In the genomic region with DNA sequence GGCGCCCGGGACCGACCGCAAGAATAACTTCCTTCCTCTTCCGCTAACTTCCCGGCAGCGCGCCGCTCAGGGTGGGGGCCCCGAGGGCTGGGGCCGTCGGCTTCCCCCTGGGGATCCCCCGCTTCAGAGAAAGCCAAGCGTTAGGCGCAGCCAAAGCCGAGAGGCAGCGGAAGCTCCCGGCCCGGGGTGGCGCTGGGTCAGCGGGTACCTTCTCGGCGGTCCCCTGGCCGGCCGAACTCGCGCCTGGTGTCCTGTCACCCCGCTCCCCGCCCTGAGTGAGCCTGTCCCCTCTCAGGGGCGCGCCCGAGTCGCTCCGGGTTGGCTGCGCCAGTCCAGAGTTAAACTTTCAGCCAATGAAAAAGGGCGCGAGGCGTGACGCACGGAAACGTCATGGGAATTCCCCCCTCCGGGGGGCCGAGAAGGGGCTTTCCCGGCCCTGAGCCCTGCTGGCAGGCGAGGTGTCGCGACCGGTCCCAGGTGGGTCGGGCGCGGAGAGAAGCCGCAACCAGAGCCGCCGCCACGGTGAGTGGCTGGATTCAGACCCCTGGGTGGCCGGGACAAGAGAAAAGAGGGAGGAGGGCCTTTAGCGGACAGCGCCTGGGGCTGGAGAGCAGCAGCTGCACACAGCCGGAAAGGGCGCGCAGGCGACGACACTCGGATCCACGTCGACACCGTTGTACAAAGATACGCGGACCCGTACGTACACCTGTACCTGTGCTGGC, we compare ENCODE assay signal across 1 cellular context.
TF ChIP-seq lines count a peak whose summit lies in the region.

No MANE protein-coding gene starts in this region.

TF ChIP-seq in GM12878, 131 proteins besides CTCF, POLR2A, EP300 and RAD21 (continued from another document and continues in another):
- TF ChIP-seq E2F8 (IDR thresholded peaks at IDR 0.05; ENCODE audit: low read depth, partially characterized antibody) (no peak), CBFB (IDR thresholded peaks at IDR 0.05; ENCODE audit: low read depth) (peak; percentile 96; the same call in 1 of the 2 replicates), TCF3 (IDR thresholded peaks at IDR 0.05; ENCODE audit: borderline replicate concordance, insufficient read depth, low read depth, low read length) (peak; percentile 89), TARDBP (IDR thresholded peaks at IDR 0.05; ENCODE audit: borderline replicate concordance) (peak; percentile 45), ZBED1 (IDR thresholded peaks at IDR 0.05; ENCODE audit: borderline replicate concordance) (peak; percentile 99), NBN (IDR thresholded peaks at IDR 0.05) (peak; percentile 93), ZNF384 (IDR thresholded peaks at IDR 0.05; ENCODE audit: borderline replicate concordance, low read depth, low read length) (no peak), IRF3 (IDR thresholded peaks at IDR 0.05) (peak; percentile 49; the same call in 1 of the 2 replicates), TCF12 (IDR thresholded peaks at IDR 0.05; ENCODE audit: low read depth, low read length) (peak; percentile 83), ESRRA (IDR thresholded peaks at IDR 0.05; ENCODE audit: low read length) (no peak), MYB (IDR thresholded peaks at IDR 0.05; ENCODE audit: borderline replicate concordance, low read depth, low read length) (0 out of 2 replicates have a peak, but pooled peaks have one; percentile 32), IRF4 (IDR thresholded peaks at IDR 0.05; ENCODE audit: low read depth, low read length) (no peak), CEBPZ (IDR thresholded peaks at IDR 0.05; ENCODE audit: low read depth, low read length) (no peak), IKZF2 (IDR thresholded peaks at IDR 0.05) (peak; percentile 62 to 82; a peak in 3 of 4 replicates), HDAC2 (IDR thresholded peaks at IDR 0.05) (no peak), RFX5 (IDR thresholded peaks at IDR 0.05; ENCODE audit: low read depth, low read length) (peak; percentile 84), PAX5 (IDR thresholded peaks at IDR 0.05; ENCODE audit: borderline replicate concordance, low read depth, low read length) (no peak; the same call in 1 of the 2 replicates), POLR2AphosphoS2 (IDR thresholded peaks at IDR 0.05; ENCODE audit: low read depth, low read length) (peak; percentile 88), MXI1 (IDR thresholded peaks at IDR 0.05; ENCODE audit: low read depth, low read length) (no peak; the same call in 1 of the 2 replicates), ZBTB40 (IDR thresholded peaks at IDR 0.05; ENCODE audit: borderline replicate concordance) (0 out of 2 replicates have a peak, but pooled peaks have one; percentile 4), BMI1 (IDR thresholded peaks at IDR 0.05; ENCODE audit: borderline replicate concordance) (no peak), SMAD1 (IDR thresholded peaks at IDR 0.05; ENCODE audit: low read depth, partially characterized antibody) (peak; percentile 25), SUPT20H (IDR thresholded peaks at IDR 0.05; ENCODE audit: borderline replicate concordance, control insufficient read depth, low read depth, low read length) (no peak), YBX1 (IDR thresholded peaks at IDR 0.05) (no peak)
- TF ChIP-seq, protein P1, sequence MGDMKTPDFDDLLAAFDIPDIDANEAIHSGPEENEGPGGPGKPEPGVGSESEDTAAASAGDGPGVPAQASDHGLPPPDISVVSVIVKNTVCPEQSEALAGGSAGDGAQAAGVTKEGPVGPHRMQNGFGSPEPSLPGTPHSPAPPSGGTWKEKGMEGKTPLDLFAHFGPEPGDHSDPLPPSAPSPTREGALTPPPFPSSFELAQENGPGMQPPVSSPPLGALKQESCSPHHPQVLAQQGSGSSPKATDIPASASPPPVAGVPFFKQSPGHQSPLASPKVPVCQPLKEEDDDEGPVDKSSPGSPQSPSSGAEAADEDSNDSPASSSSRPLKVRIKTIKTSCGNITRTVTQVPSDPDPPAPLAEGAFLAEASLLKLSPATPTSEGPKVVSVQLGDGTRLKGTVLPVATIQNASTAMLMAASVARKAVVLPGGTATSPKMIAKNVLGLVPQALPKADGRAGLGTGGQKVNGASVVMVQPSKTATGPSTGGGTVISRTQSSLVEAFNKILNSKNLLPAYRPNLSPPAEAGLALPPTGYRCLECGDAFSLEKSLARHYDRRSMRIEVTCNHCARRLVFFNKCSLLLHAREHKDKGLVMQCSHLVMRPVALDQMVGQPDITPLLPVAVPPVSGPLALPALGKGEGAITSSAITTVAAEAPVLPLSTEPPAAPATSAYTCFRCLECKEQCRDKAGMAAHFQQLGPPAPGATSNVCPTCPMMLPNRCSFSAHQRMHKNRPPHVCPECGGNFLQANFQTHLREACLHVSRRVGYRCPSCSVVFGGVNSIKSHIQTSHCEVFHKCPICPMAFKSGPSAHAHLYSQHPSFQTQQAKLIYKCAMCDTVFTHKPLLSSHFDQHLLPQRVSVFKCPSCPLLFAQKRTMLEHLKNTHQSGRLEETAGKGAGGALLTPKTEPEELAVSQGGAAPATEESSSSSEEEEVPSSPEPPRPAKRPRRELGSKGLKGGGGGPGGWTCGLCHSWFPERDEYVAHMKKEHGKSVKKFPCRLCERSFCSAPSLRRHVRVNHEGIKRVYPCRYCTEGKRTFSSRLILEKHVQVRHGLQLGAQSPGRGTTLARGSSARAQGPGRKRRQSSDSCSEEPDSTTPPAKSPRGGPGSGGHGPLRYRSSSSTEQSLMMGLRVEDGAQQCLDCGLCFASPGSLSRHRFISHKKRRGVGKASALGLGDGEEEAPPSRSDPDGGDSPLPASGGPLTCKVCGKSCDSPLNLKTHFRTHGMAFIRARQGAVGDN (IDR thresholded peaks at IDR 0.05), result 0 out of 2 replicates have a peak, but pooled peaks have one; percentile 69
- TF ChIP-seq, protein P2, sequence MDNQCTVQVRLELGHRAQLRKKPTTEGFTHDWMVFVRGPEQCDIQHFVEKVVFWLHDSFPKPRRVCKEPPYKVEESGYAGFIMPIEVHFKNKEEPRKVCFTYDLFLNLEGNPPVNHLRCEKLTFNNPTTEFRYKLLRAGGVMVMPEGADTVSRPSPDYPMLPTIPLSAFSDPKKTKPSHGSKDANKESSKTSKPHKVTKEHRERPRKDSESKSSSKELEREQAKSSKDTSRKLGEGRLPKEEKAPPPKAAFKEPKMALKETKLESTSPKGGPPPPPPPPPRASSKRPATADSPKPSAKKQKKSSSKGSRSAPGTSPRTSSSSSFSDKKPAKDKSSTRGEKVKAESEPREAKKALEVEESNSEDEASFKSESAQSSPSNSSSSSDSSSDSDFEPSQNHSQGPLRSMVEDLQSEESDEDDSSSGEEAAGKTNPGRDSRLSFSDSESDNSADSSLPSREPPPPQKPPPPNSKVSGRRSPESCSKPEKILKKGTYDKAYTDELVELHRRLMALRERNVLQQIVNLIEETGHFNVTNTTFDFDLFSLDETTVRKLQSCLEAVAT (IDR thresholded peaks at IDR 0.05), result peak; percentile 36; the same call in 1 of the 2 replicates
- TF ChIP-seq, protein P3, sequence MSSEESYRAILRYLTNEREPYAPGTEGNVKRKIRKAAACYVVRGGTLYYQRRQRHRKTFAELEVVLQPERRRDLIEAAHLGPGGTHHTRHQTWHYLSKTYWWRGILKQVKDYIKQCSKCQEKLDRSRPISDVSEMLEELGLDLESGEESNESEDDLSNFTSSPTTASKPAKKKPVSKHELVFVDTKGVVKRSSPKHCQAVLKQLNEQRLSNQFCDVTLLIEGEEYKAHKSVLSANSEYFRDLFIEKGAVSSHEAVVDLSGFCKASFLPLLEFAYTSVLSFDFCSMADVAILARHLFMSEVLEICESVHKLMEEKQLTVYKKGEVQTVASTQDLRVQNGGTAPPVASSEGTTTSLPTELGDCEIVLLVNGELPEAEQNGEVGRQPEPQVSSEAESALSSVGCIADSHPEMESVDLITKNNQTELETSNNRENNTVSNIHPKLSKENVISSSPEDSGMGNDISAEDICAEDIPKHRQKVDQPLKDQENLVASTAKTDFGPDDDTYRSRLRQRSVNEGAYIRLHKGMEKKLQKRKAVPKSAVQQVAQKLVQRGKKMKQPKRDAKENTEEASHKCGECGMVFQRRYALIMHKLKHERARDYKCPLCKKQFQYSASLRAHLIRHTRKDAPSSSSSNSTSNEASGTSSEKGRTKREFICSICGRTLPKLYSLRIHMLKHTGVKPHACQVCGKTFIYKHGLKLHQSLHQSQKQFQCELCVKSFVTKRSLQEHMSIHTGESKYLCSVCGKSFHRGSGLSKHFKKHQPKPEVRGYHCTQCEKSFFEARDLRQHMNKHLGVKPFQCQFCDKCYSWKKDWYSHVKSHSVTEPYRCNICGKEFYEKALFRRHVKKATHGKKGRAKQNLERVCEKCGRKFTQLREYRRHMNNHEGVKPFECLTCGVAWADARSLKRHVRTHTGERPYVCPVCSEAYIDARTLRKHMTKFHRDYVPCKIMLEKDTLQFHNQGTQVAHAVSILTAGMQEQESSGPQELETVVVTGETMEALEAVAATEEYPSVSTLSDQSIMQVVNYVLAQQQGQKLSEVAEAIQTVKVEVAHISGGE (CRISPR knock-in tag; IDR thresholded peaks at IDR 0.05), result no peak
- TF ChIP-seq, protein P4, sequence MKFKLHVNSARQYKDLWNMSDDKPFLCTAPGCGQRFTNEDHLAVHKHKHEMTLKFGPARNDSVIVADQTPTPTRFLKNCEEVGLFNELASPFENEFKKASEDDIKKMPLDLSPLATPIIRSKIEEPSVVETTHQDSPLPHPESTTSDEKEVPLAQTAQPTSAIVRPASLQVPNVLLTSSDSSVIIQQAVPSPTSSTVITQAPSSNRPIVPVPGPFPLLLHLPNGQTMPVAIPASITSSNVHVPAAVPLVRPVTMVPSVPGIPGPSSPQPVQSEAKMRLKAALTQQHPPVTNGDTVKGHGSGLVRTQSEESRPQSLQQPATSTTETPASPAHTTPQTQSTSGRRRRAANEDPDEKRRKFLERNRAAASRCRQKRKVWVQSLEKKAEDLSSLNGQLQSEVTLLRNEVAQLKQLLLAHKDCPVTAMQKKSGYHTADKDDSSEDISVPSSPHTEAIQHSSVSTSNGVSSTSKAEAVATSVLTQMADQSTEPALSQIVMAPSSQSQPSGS (IDR thresholded peaks at IDR 0.05; ENCODE audit: low read length), result no peak
